ENCODE assay signal across 11 cellular contexts in genomic region chr14:103404032-103404918, GRCh38. TPM values are rescaled to one million over a fixed set of nuclear protein-coding genes. Genes with fewer than 3 reads are reported as not detected.
A peak's percentile ranks its signal among the peaks of the same experiment; 100 is the strongest.
DNase-seq lines count a peak whose midpoint lies in the region; ATAC-seq and TF ChIP-seq lines count a peak whose summit lies in the region.
"Had no signal": no experiment of that assay in that cellular context is flagged by ENCODE, and none has a peak within 500 bp of the region (broad histone marks: within the 10 kb centered on the region; RNA-seq: fewer than 3 reads in every experiment).

No MANE protein-coding gene starts in this region.

- TF ChIP-seq EP300 in SK-N-SH (IDR thresholded peaks at IDR 0.05; ENCODE audit: borderline replicate concordance in 1 of 2, low read depth in 1 of 2, low read length in 1 of 2), result no peak

- peaks cover 66% of the 10 kb centered on the region for H4K20me1 ChIP-seq in SK-N-SH (ENCODE audit: insufficient read depth)
- peaks cover 99% of the 10 kb centered on the region for H4K20me1 ChIP-seq in smooth muscle cell (ENCODE audit: low read depth)

- 84% methylated on average over 9 of the region's 9 CpGs for WGBS in SK-N-SH (ENCODE audit: low lambda C conversion rate)
- 88% methylated on average over 9 of the region's 9 CpGs for WGBS in smooth muscle cell (ENCODE audit: low lambda C conversion rate)

- intact Hi-C loops in activated CD4-positive, alpha-beta memory T cell treated with anti-CD3 and anti-CD28 coated beads for 36 hours (cut with micrococcal nuclease), result no loop called here

- H3K27me3 Mint-ChIP-seq in activated CD4-positive, alpha-beta memory T cell treated with anti-CD3 and anti-CD28 coated beads for 36 hours, result no peaks in the 10 kb centered on the region

- H3K79me2 ChIP-seq in SK-N-SH (ENCODE audit: insufficient read depth), result peaks cover 97% of the 10 kb centered on the region
- H3K79me2 ChIP-seq in smooth muscle cell (ENCODE audit: low read depth), result peaks cover 99% of the 10 kb centered on the region

- H3K27me3 ChIP-seq in SK-N-SH (ENCODE audit: insufficient read depth) (no peaks in the 10 kb centered on the region), cardiac muscle cell (no peaks in the 10 kb centered on the region), smooth muscle cell (ENCODE audit: low read depth) (no peaks in the 10 kb centered on the region)

- no peak for TF ChIP-seq CTCF in SK-N-SH (IDR thresholded peaks at IDR 0.05)
- no peak for TF ChIP-seq CTCF in cardiac muscle cell (IDR thresholded peaks at IDR 0.05; ENCODE audit: low read depth, low read length)
- TF ChIP-seq CTCF in smooth muscle cell (IDR thresholded peaks at IDR 0.05; ENCODE audit: borderline replicate concordance, insufficient read depth, poor library complexity, severe bottlenecking), result no peak

- CTCF ChIA-PET in SK-N-SH (lab: Yijun Ruan, JAX), result interaction anchor here (0.6 to 4.2 kb wide), 5 partner anchors 11 to 21 kb away, joined by 3 to 25 read pairs (median 4); no protein-coding TSS in a partner anchor
- CTCF ChIA-PET in activated CD4-positive, alpha-beta memory T cell treated with anti-CD3 and anti-CD28 coated beads for 36 hours (lab: Charles Lee), result interaction anchor here (1.0 to 7.1 kb wide), 3 partner anchors 10 to 13 kb away, joined by 3 to 49 read pairs (median 16); no protein-coding TSS in a partner anchor

- H3K9me2 ChIP-seq in SK-N-SH, result no peaks in the 10 kb centered on the region

- POLR2A ChIA-PET in SK-N-SH (lab: Yijun Ruan, JAX), result no interaction called here
- POLR2A ChIA-PET in activated CD4-positive, alpha-beta memory T cell treated with anti-CD3 and anti-CD28 coated beads for 36 hours (lab: Charles Lee), result no interaction called here

- H3K36me3 Mint-ChIP-seq in activated CD4-positive, alpha-beta memory T cell treated with anti-CD3 and anti-CD28 coated beads for 36 hours, result peaks cover 17% of the 10 kb centered on the region

- H3K9ac ChIP-seq in SK-N-SH, result no peak overlapping the region
- H3K9ac ChIP-seq in smooth muscle cell (ENCODE audit: low read depth), result no peak overlapping the region

- DNase-seq in SK-N-SH (no peak), cardiac muscle cell (ENCODE audit: low read depth in 1 of 2, low spot score in 1 of 2) (peak in 1 of 2 donors; percentile 66), smooth muscle cell (lab: John Stamatoyannopoulos, UW; ENCODE audit: unreplicated experiment) (no peak), GF-D8 (lab: John Stamatoyannopoulos, UW) (no peak), SIG-M5 (lab: John Stamatoyannopoulos, UW) (no peak), NCI-H345 treated with DMSO at 0.1 percent for 48 hours (lab: John Stamatoyannopoulos, UW; ENCODE audit: unreplicated experiment) (no peak)
- DNase-seq in activated CD4-positive, alpha-beta memory T cell treated with anti-CD3 and anti-CD28 coated beads for 36 hours, result no peak
- DNase-seq: activated CD4-positive, CD25-positive, alpha-beta regulatory T cell; NCI-H526; stimulated activated CD4-positive, alpha-beta T cell treated with anti-CD3 and anti-CD28 coated beads, Interleukin-2, amount 100 ng/mL, for 48 hours had no signal

- H3K9me3 ChIP-seq in SK-N-SH (no peaks in the 10 kb centered on the region), cardiac muscle cell (ENCODE audit: low read depth) (no peaks in the 10 kb centered on the region), smooth muscle cell (replicated peaks; ENCODE audit: low read depth) (no peaks in the 10 kb centered on the region)

- peak overlapping the region; percentile 14 to 20; a peak in 1 of 4 replicates for H3K27ac ChIP-seq in SK-N-SH (ENCODE audit: low read depth in 2 of 2, low read length in 1 of 2)
- H3K27ac ChIP-seq in cardiac muscle cell, result peak overlapping the region; percentile 56
- peak overlapping the region; percentile 88 for H3K27ac ChIP-seq in smooth muscle cell (ENCODE audit: low read depth)

- peak overlapping the region; percentile 5; the same call in 1 of the 2 replicates for H3K4me2 ChIP-seq in SK-N-SH
- H3K4me2 ChIP-seq in smooth muscle cell, result peak overlapping the region; percentile 46

- H3K4me1 Mint-ChIP-seq in activated CD4-positive, alpha-beta memory T cell treated with anti-CD3 and anti-CD28 coated beads for 36 hours (ENCODE audit: low read depth), result peaks cover 48% of the 10 kb centered on the region

- H3K4me3 Mint-ChIP-seq in activated CD4-positive, alpha-beta memory T cell treated with anti-CD3 and anti-CD28 coated beads for 36 hours, result peak overlapping the region; percentile 4

- H3K36me3 ChIP-seq in SK-N-SH (replicated peaks in 1 of 2; ENCODE audit: control insufficient read depth in 1 of 2, insufficient read depth in 2 of 2, low read length in 1 of 2) (peaks cover 10 to 15% of the 10 kb centered on the region in 2 experiments), cardiac muscle cell (peaks cover 2% of the 10 kb centered on the region), smooth muscle cell (ENCODE audit: low read depth) (no peaks in the 10 kb centered on the region)

- H2AFZ ChIP-seq in SK-N-SH (ENCODE audit: low read depth), result no peak overlapping the region
- no peak overlapping the region for H2AFZ ChIP-seq in smooth muscle cell (ENCODE audit: low read depth)

- H3K4me1 ChIP-seq in SK-N-SH (ENCODE audit: control insufficient read depth in 1 of 2, insufficient read depth in 2 of 2, low read depth in 1 of 2, low read length in 1 of 2) (peaks cover 10 to 34% of the 10 kb centered on the region in 2 experiments; a peak in 3 of 4 replicates), cardiac muscle cell (ENCODE audit: low read depth) (peaks cover 46% of the 10 kb centered on the region), smooth muscle cell (ENCODE audit: low read depth) (peaks cover 33% of the 10 kb centered on the region)

- no peak for ATAC-seq in SK-N-SH treated with all-trans-retinoic acid at 6 μM for 48 hours

- no peak for TF ChIP-seq RAD21 in SK-N-SH (IDR thresholded peaks at IDR 0.05; ENCODE audit: low read length)

- H3K27ac Mint-ChIP-seq in activated CD4-positive, alpha-beta memory T cell treated with anti-CD3 and anti-CD28 coated beads for 36 hours, result peak overlapping the region; percentile 2

- no peaks in the 10 kb centered on the region for H3K9me3 Mint-ChIP-seq in activated CD4-positive, alpha-beta memory T cell treated with anti-CD3 and anti-CD28 coated beads for 36 hours

- H3F3A ChIP-seq in SK-N-SH (replicated peaks; ENCODE audit: insufficient read depth) (peaks cover 21% of the 10 kb centered on the region), smooth muscle cell (ENCODE audit: low read depth) (peaks cover 20% of the 10 kb centered on the region)

- no peak overlapping the region for H3K4me3 ChIP-seq in SK-N-SH (ENCODE audit: low read depth in 2 of 2, low read length in 1 of 2)
- no peak overlapping the region for H3K4me3 ChIP-seq in cardiac muscle cell
- no peak overlapping the region for H3K4me3 ChIP-seq in smooth muscle cell

TF ChIP-seq in SK-N-SH, 30 proteins besides CTCF, POLR2A, EP300 and RAD21 (continues in another document):
- TF ChIP-seq EZH2phosphoT487 (IDR thresholded peaks at IDR 0.05; ENCODE audit: borderline replicate concordance, low read depth) (no peak), MEF2A (IDR thresholded peaks at IDR 0.05; ENCODE audit: borderline replicate concordance, low read depth) (no peak), GATA2 (CRISPR knock-in tag; IDR thresholded peaks at IDR 0.05) (no peak)

TF ChIP-seq in SK-N-SH treated with all-trans-retinoic acid at 6 μM for 48 hours, 23 proteins besides CTCF, POLR2A, EP300 and RAD21 (continues in another document):
- TF ChIP-seq ZNF70 (CRISPR knock-in tag; IDR thresholded peaks at IDR 0.05) (no peak), ZFP3 (CRISPR knock-in tag; IDR thresholded peaks at IDR 0.05) (no peak), SNAI2 (CRISPR knock-in tag; IDR thresholded peaks at IDR 0.05) (no peak)
- TF ChIP-seq, protein P1, sequence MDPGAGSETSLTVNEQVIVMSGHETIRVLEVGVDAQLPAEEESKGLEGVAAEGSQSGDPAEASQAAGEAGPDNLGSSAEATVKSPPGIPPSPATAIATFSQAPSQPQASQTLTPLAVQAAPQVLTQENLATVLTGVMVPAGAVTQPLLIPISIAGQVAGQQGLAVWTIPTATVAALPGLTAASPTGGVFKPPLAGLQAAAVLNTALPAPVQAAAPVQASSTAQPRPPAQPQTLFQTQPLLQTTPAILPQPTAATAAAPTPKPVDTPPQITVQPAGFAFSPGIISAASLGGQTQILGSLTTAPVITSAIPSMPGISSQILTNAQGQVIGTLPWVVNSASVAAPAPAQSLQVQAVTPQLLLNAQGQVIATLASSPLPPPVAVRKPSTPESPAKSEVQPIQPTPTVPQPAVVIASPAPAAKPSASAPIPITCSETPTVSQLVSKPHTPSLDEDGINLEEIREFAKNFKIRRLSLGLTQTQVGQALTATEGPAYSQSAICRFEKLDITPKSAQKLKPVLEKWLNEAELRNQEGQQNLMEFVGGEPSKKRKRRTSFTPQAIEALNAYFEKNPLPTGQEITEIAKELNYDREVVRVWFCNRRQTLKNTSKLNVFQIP (CRISPR knock-in tag; IDR thresholded peaks at IDR 0.05; ENCODE audit: borderline replicate concordance, low read depth), result no peak
- TF ChIP-seq, protein P2, sequence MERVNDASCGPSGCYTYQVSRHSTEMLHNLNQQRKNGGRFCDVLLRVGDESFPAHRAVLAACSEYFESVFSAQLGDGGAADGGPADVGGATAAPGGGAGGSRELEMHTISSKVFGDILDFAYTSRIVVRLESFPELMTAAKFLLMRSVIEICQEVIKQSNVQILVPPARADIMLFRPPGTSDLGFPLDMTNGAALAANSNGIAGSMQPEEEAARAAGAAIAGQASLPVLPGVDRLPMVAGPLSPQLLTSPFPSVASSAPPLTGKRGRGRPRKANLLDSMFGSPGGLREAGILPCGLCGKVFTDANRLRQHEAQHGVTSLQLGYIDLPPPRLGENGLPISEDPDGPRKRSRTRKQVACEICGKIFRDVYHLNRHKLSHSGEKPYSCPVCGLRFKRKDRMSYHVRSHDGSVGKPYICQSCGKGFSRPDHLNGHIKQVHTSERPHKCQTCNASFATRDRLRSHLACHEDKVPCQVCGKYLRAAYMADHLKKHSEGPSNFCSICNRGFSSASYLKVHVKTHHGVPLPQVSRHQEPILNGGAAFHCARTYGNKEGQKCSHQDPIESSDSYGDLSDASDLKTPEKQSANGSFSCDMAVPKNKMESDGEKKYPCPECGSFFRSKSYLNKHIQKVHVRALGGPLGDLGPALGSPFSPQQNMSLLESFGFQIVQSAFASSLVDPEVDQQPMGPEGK (CRISPR knock-in tag; IDR thresholded peaks at IDR 0.05; ENCODE audit: borderline replicate concordance), result no peak

RNA-seq across cellular contexts. Expression of gene MARK3, which starts 19.1 kb away (rescaled TPM):
- polyA plus RNA-seq in SK-N-SH (2012; rRNA removed) (73.4 and 94.5 TPM in 2 replicates), cardiac muscle cell (72.9 and 97.4 TPM in 2 replicates), smooth muscle cell (68.4 and 69.0 TPM in 2 replicates)
- 49.0 and 50.0 TPM in 2 replicates for polyA plus RNA-seq in SK-N-SH (2012; cell fraction: cytosol; rRNA removed)
- 255 and 313 TPM in 2 replicates for polyA plus RNA-seq in SK-N-SH (2012; cell fraction: nucleus; rRNA removed)
- total RNA-seq in activated CD4-positive, alpha-beta memory T cell treated with anti-CD3 and anti-CD28 coated beads for 36 hours, result 10 to 100 TPM; 63.4 to 69.1 TPM
- total RNA-seq in cardiac muscle cell (69.4 and 88.3 TPM in 2 replicates), smooth muscle cell (63.2 and 71.3 TPM in 2 replicates)

Comparison
In these comparisons a context has a peak if more than half of its experiments do, and no peak if none do; other contexts are left out.
1. H3K27ac ChIP-seq: peak in every context shown above with its lines; median percentile 88 in smooth muscle cell; 56 in cardiac muscle cell; 17 in SK-N-SH.